ENCODE assay signal across 10 cellular contexts in the genomic region with DNA sequence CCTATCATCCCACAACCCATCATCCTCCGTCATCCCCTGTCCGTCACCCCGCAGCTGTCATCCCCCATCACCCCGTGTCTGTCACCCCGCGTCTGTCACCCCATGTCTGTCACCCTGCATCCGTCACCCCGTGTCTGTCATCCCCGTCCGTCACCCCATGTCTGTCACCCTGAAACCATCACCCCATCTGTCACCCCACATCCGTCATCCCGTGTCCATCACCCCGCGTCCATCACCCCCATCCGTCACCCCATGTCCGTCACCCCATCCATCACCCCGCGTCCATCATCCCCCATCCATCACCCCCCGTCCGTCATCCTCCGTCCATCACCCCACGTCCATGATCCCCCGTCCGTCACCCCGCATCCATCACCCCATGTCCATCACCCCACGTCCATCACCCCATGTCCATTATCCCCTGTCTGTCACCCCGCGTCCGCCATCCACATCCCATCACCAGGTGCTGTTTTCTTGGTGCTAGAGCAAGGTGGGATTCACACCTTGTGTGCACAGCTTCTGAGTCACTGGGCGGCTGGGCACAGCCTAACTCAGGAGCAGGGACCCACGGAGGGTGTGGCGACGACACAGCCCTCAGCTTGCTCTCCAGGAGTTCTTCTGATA. TPM values are rescaled to one million over a fixed set of nuclear protein-coding genes. Genes with fewer than 3 reads are reported as not detected.
DNase-seq lines count a peak whose midpoint lies in the region; ATAC-seq and TF ChIP-seq lines count a peak whose summit lies in the region.
"Had no signal": no experiment of that assay in that cellular context is flagged by ENCODE, and none has a peak within 500 bp of the region (broad histone marks: within the 10 kb centered on the region; RNA-seq: fewer than 3 reads in every experiment).

No MANE protein-coding gene starts in this region.

- peaks cover 0 to 8% of the 10 kb centered on the region in 2 donors for H3K27me3 Mint-ChIP-seq in CD8-positive, alpha-beta memory T cell
- H3K27me3 Mint-ChIP-seq in WTC11 (ENCODE audit: low read depth): no peaks in the 10 kb centered on the region

- H3K9me3 Mint-ChIP-seq in CD8-positive, alpha-beta memory T cell: no peaks in the 10 kb centered on the region
- H3K9me3 Mint-ChIP-seq in WTC11: 0 out of 2 replicates have a peak, but pooled peaks cover 3% of the 10 kb centered on the region

- no peak overlapping the region for H3K27ac ChIP-seq in CD8-positive, alpha-beta memory T cell (ENCODE audit: low read depth, low read length)
- H3K27ac ChIP-seq in gastrocnemius medialis: peak overlapping the region; percentile 78 to 86 (median 84)

- DNase-seq in CD8-positive, alpha-beta memory T cell: peak in 2 of 5 donors; percentile 30 to 50
- DNase-seq in WTC11 (ENCODE audit: low spot score): peak; percentile 7
- DNase-seq in cardiac septum (ENCODE audit: low spot score): peak; percentile 54
- DNase-seq in gastrocnemius medialis: peak; percentile 1 to 11
- no peak for DNase-seq in NCI-H1694 treated with DMSO at 0.1 percent for 48 hours (lab: John Stamatoyannopoulos, UW)
- DNase-seq in activated CD4-positive, CD25-positive, alpha-beta regulatory T cell (lab: John Stamatoyannopoulos, UW): no peak
- no peak for DNase-seq in GM10248 (ENCODE audit: extremely low spot score)
- DNase-seq: central memory CD4-positive, alpha-beta T cell had no signal

- peak overlapping the region; percentile 75 to 96 (median 83) for H3K27ac Mint-ChIP-seq in CD8-positive, alpha-beta memory T cell
- H3K27ac Mint-ChIP-seq in WTC11: peak overlapping the region; percentile 84

- H3K4me1 ChIP-seq in CD8-positive, alpha-beta memory T cell (ENCODE audit: insufficient read depth, low read length): peaks cover 88% of the 10 kb centered on the region
- H3K4me1 ChIP-seq in gastrocnemius medialis: peaks cover 52 to 75% of the 10 kb centered on the region in 2 donors

- no peaks in the 10 kb centered on the region for H3K9me3 ChIP-seq in CD8-positive, alpha-beta memory T cell (ENCODE audit: low read length)
- no peaks in the 10 kb centered on the region for H3K9me3 ChIP-seq in gastrocnemius medialis
- H3K9me3 ChIP-seq: tibial nerve had no signal

- peaks cover 0 to 63% (median 10%) of the 10 kb centered on the region in 3 donors for H3K36me3 Mint-ChIP-seq in CD8-positive, alpha-beta memory T cell
- peaks cover 3% of the 10 kb centered on the region; the same call in 1 of the 2 replicates for H3K36me3 Mint-ChIP-seq in WTC11

- CTCF ChIA-PET in CD8-positive, alpha-beta memory T cell (lab: Charles Lee): interaction anchor here (1.0 kb wide), 1 partner anchor 12 kb away, joined by 4 read pairs; no protein-coding TSS in a partner anchor
- CTCF ChIA-PET in WTC11 (lab: Charles Lee): no interaction called here
- CTCF ChIA-PET in GM10248 (lab: Yijun Ruan, JAX): no interaction called here

- POLR2A ChIA-PET in CD8-positive, alpha-beta memory T cell (lab: Charles Lee): interaction anchor here (0.6 kb wide), 1 partner anchor 24 kb away, joined by 3 read pairs; a partner anchor contains a TSS
- POLR2A ChIA-PET in WTC11 (lab: Charles Lee) (no interaction called here), GM10248 (lab: Yijun Ruan, JAX) (no interaction called here)

- H3K4me1 Mint-ChIP-seq in CD8-positive, alpha-beta memory T cell: peaks cover 69 to 83% (median 71%) of the 10 kb centered on the region in 3 donors
- peaks cover 37% of the 10 kb centered on the region for H3K4me1 Mint-ChIP-seq in WTC11

- peaks cover 29% of the 10 kb centered on the region for H3K36me3 ChIP-seq in CD8-positive, alpha-beta memory T cell (ENCODE audit: insufficient read depth, low read length)
- no peaks in the 10 kb centered on the region for H3K36me3 ChIP-seq in gastrocnemius medialis

- peak overlapping the region; percentile 48 to 87 (median 73) for H3K4me3 Mint-ChIP-seq in CD8-positive, alpha-beta memory T cell
- no peak overlapping the region for H3K4me3 Mint-ChIP-seq in WTC11

- no peak for TF ChIP-seq POLR2A in gastrocnemius medialis (IDR thresholded peaks at IDR 0.05)

- H3K27me3 ChIP-seq in CD8-positive, alpha-beta memory T cell (ENCODE audit: insufficient read depth, low read length, poor library complexity, severe bottlenecking): no peaks in the 10 kb centered on the region
- H3K27me3 ChIP-seq in gastrocnemius medialis: no peaks in the 10 kb centered on the region
- H3K27me3 ChIP-seq: tibial nerve had no signal

- intact Hi-C loops in cardiac septum (cut with DNase I) (no loop called here), gastrocnemius medialis (cut with DNase I; ENCODE audit: low total_unique reads) (loop anchor here (1.0 kb wide), 1 partner anchor 20 kb away; no protein-coding TSS in a partner anchor)

- no peak for ATAC-seq in WTC11
- no peak for ATAC-seq in gastrocnemius medialis
- no peak for ATAC-seq in GM21381 (IDR thresholded peaks at IDR 0.05; ENCODE audit: unreplicated experiment)

- TF ChIP-seq CTCF in WTC11 (IDR thresholded peaks at IDR 0.05) (no peak), gastrocnemius medialis (IDR thresholded peaks at IDR 0.05 in 4 of 5, conservative IDR thresholded peaks at IDR 0.05 in 1 of 5) (no peak), GM10248 (IDR thresholded peaks at IDR 0.05; ENCODE audit: control extremely low read depth, extremely low read depth, low read depth, missing control alignments) (no peak)

- H3K4me3 ChIP-seq in CD8-positive, alpha-beta memory T cell (ENCODE audit: low read length): no peak overlapping the region
- H3K4me3 ChIP-seq in gastrocnemius medialis: peak overlapping the region; percentile 28 to 39 (median 36)
- H3K4me3 ChIP-seq: tibial nerve had no signal

- in situ Hi-C loops in gastrocnemius medialis (cut with MboI; ENCODE audit: low sequenced_read_pairs in 4 of 4): no loop called here

TF ChIP-seq in WTC11, 78 proteins besides CTCF, POLR2A, EP300 and RAD21 (continues in another document):
- TF ChIP-seq, protein P1, sequence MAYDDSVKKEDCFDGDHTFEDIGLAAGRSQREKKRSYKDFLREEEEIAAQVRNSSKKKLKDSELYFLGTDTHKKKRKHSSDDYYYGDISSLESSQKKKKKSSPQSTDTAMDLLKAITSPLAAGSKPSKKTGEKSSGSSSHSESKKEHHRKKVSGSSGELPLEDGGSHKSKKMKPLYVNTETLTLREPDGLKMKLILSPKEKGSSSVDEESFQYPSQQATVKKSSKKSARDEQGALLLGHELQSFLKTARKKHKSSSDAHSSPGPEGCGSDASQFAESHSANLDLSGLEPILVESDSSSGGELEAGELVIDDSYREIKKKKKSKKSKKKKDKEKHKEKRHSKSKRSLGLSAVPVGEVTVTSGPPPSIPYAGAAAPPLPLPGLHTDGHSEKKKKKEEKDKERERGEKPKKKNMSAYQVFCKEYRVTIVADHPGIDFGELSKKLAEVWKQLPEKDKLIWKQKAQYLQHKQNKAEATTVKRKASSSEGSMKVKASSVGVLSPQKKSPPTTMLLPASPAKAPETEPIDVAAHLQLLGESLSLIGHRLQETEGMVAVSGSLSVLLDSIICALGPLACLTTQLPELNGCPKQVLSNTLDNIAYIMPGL (CRISPR knock-in tag; IDR thresholded peaks at IDR 0.05): no peak
- TF ChIP-seq TEAD1 (CRISPR knock-in tag; IDR thresholded peaks at IDR 0.05) (no peak), SP1 (CRISPR knock-in tag; conservative IDR thresholded peaks at IDR 0.05) (no peak), GRHL2 (CRISPR knock-in tag; IDR thresholded peaks at IDR 0.05; ENCODE audit: insufficient replicate concordance, severe bottlenecking) (no peak)
- TF ChIP-seq, protein P2, sequence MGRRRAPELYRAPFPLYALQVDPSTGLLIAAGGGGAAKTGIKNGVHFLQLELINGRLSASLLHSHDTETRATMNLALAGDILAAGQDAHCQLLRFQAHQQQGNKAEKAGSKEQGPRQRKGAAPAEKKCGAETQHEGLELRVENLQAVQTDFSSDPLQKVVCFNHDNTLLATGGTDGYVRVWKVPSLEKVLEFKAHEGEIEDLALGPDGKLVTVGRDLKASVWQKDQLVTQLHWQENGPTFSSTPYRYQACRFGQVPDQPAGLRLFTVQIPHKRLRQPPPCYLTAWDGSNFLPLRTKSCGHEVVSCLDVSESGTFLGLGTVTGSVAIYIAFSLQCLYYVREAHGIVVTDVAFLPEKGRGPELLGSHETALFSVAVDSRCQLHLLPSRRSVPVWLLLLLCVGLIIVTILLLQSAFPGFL (CRISPR knock-in tag; IDR thresholded peaks at IDR 0.05; ENCODE audit: borderline replicate concordance): no peak
- TF ChIP-seq, protein P3, sequence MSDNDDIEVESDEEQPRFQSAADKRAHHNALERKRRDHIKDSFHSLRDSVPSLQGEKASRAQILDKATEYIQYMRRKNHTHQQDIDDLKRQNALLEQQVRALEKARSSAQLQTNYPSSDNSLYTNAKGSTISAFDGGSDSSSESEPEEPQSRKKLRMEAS (CRISPR knock-in tag; IDR thresholded peaks at IDR 0.05): no peak
- TF ChIP-seq, protein P4, sequence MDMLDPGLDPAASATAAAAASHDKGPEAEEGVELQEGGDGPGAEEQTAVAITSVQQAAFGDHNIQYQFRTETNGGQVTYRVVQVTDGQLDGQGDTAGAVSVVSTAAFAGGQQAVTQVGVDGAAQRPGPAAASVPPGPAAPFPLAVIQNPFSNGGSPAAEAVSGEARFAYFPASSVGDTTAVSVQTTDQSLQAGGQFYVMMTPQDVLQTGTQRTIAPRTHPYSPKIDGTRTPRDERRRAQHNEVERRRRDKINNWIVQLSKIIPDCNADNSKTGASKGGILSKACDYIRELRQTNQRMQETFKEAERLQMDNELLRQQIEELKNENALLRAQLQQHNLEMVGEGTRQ (CRISPR knock-in tag; IDR thresholded peaks at IDR 0.05): no peak
- TF ChIP-seq, protein P5, sequence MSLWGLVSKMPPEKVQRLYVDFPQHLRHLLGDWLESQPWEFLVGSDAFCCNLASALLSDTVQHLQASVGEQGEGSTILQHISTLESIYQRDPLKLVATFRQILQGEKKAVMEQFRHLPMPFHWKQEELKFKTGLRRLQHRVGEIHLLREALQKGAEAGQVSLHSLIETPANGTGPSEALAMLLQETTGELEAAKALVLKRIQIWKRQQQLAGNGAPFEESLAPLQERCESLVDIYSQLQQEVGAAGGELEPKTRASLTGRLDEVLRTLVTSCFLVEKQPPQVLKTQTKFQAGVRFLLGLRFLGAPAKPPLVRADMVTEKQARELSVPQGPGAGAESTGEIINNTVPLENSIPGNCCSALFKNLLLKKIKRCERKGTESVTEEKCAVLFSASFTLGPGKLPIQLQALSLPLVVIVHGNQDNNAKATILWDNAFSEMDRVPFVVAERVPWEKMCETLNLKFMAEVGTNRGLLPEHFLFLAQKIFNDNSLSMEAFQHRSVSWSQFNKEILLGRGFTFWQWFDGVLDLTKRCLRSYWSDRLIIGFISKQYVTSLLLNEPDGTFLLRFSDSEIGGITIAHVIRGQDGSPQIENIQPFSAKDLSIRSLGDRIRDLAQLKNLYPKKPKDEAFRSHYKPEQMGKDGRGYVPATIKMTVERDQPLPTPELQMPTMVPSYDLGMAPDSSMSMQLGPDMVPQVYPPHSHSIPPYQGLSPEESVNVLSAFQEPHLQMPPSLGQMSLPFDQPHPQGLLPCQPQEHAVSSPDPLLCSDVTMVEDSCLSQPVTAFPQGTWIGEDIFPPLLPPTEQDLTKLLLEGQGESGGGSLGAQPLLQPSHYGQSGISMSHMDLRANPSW (CRISPR knock-in tag; conservative IDR thresholded peaks at IDR 0.05; ENCODE audit: low read depth): no peak

RNA-seq across cellular contexts. Expression of a gene that starts 24.2 kb away (rescaled TPM):
- total RNA-seq in CD8-positive, alpha-beta memory T cell: 10 to 100 TPM; 26.4 to 27.1 TPM
- 123 TPM for polyA plus RNA-seq in CD8-positive, alpha-beta memory T cell
- total RNA-seq in WTC11 (2021) (16.5 to 22.3 TPM (median 16.9 TPM) in 3 replicates), cardiac septum (9.7 TPM), gastrocnemius medialis (10 to 100 TPM in 2 of 4 donors, 1 to 10 TPM in 2; 3.4 to 22.2 (median 10.8) TPM)

Comparison
In these comparisons a context has a peak if more than half of its experiments do, and no peak if none do; other contexts are left out.
1. DNase-seq: peak in WTC11 (single experiment), cardiac septum (single experiment) and gastrocnemius medialis (2 of 2); none in NCI-H1694 treated with DMSO at 0.1 percent for 48 hours (single experiment), activated CD4-positive, CD25-positive, alpha-beta regulatory T cell (0 of 4) and GM10248 (single experiment).